In genomic region chr12:6363010-6363329, GRCh38 we compare ENCODE assay signal across 9 cellular contexts. TPM values are rescaled to one million over a fixed set of nuclear protein-coding genes. Genes with fewer than 3 reads are reported as not detected.
DNase-seq lines count a peak whose midpoint lies in the region; ATAC-seq and TF ChIP-seq lines count a peak whose summit lies in the region.
"Had no signal": no experiment of that assay in that cellular context is flagged by ENCODE, and none has a peak within 500 bp of the region (broad histone marks: within the 10 kb centered on the region; RNA-seq: fewer than 3 reads in every experiment).

No MANE protein-coding gene starts in this region.

- intact Hi-C loops in A673 (cut with micrococcal nuclease; ENCODE audit: unreplicated experiment) (no loop called here), colonic mucosa (cut with DNase I) (no loop called here)

- H2BK12ac ChIP-seq in neuronal stem cell (ENCODE audit: low read length) = no peak overlapping the region

- no peaks in the 10 kb centered on the region for H3K79me1 ChIP-seq in neuronal stem cell (ENCODE audit: low read depth, low read length)

- no peak overlapping the region for H4K91ac ChIP-seq in neuronal stem cell (ENCODE audit: low read depth, low read length, poor library complexity)

- no peak overlapping the region for H3K4me2 ChIP-seq in neuronal stem cell (ENCODE audit: insufficient read depth, low read length, poor library complexity, severe bottlenecking)

- no peak overlapping the region for H3K14ac ChIP-seq in neuronal stem cell (ENCODE audit: low read length)

- POLR2A ChIA-PET in A673 (lab: Charles Lee; ENCODE audit: low non-redundant PET) = no interaction called here

- H2BK15ac ChIP-seq in neuronal stem cell (ENCODE audit: low read length) = no peak overlapping the region

- no peak for ATAC-seq in HG02588 (IDR thresholded peaks at IDR 0.05; ENCODE audit: unreplicated experiment)

- H2BK120ac ChIP-seq in neuronal stem cell (ENCODE audit: low read depth, low read length) = no peak overlapping the region

- H3K27ac ChIP-seq in A673 (ENCODE audit: low read depth, low read length, poor library complexity, severe bottlenecking) = no peak overlapping the region
- H3K27ac ChIP-seq in colonic mucosa = peak overlapping the region; percentile 93
- H3K27ac ChIP-seq in neuronal stem cell (replicated peaks; ENCODE audit: low read length) = no peak overlapping the region

- no peak overlapping the region for H2AK5ac ChIP-seq in neuronal stem cell (ENCODE audit: low read depth, low read length)

- no peak for TF ChIP-seq CTCF in A673 (conservative IDR thresholded peaks at IDR 0.05; ENCODE audit: low read depth, low read length)
- no peak for TF ChIP-seq CTCF in colonic mucosa (IDR thresholded peaks at IDR 0.05)

- H3K9me3 ChIP-seq in A673 (ENCODE audit: low read depth, low read length, poor library complexity, severe bottlenecking) = no peaks in the 10 kb centered on the region
- H3K9me3 ChIP-seq in colonic mucosa = no peaks in the 10 kb centered on the region
- no peaks in the 10 kb centered on the region for H3K9me3 ChIP-seq in neuronal stem cell (replicated peaks in 1 of 2; ENCODE audit: control insufficient read depth in 2 of 2, insufficient read depth in 1 of 2, low read depth in 1 of 2, low read length in 2 of 2)

- CTCF ChIA-PET in A673 (lab: Charles Lee) = interaction anchor here (0.7 kb wide), 1 partner anchor 17 kb away, joined by 4 read pairs; no protein-coding TSS in a partner anchor

- no peak for DNase-seq in A673 (ENCODE audit: low spot score)
- peak; percentile 44 for DNase-seq in H7
- DNase-seq in colonic mucosa = no peak
- no peak for DNase-seq in neuronal stem cell (ENCODE audit: low spot score)
- DNase-seq in GF-D8 (lab: John Stamatoyannopoulos, UW) = no peak
- DNase-seq in NCI-H774 (lab: John Stamatoyannopoulos, UW) = no peak
- no peak for DNase-seq in AG20443 (ENCODE audit: low spot score)
- DNase-seq: NCI-H187 treated with DMSO at 0.1 percent for 48 hours had no signal

- H3K9ac ChIP-seq in colonic mucosa (ENCODE audit: low read depth in 2 of 2, low read length in 2 of 2) (peak overlapping the region in 1 of 2 donors; percentile 94), neuronal stem cell (ENCODE audit: low read depth, low read length, poor library complexity) (no peak overlapping the region)

- H3K18ac ChIP-seq in neuronal stem cell (ENCODE audit: low read length) = no peak overlapping the region

- no peak overlapping the region for H3K4ac ChIP-seq in neuronal stem cell (ENCODE audit: low read length)

- WGBS in neuronal stem cell (ENCODE audit: extremely low coverage in 2 of 2, insufficient read length in 2 of 2, insufficient replicate concordance in 1 of 2), 2 donors = no CpG with 5 or more reads among the region's 4 CpGs

- no peak overlapping the region for H3K23ac ChIP-seq in neuronal stem cell (ENCODE audit: low read depth, low read length, poor library complexity)

- H3K27me3 ChIP-seq in A673 (replicated peaks; ENCODE audit: insufficient read depth, low read depth, low read length, poor library complexity) (no peaks in the 10 kb centered on the region), H7 (ENCODE audit: control insufficient read depth, insufficient read depth, low read length) (no peaks in the 10 kb centered on the region), colonic mucosa (no peaks in the 10 kb centered on the region), neuronal stem cell (ENCODE audit: control insufficient read depth in 3 of 3, insufficient read depth in 3 of 3, low read depth in 1 of 3, low read length in 3 of 3) (no peaks in the 10 kb centered on the region)

- H2BK5ac ChIP-seq in neuronal stem cell (ENCODE audit: low read length) = no peak overlapping the region

- no TSS peak for BruUV-seq in A673 (replicated peaks; lab: Mats Ljungman, UMichigan)

- H4K8ac ChIP-seq in neuronal stem cell (ENCODE audit: low read depth, low read length) = no peak overlapping the region

- H3K4me1 ChIP-seq in A673 (ENCODE audit: insufficient read depth, low read length, poor library complexity, severe bottlenecking) = peaks cover 15% of the 10 kb centered on the region
- peaks cover 9% of the 10 kb centered on the region for H3K4me1 ChIP-seq in colonic mucosa
- peaks cover 0 to 3% of the 10 kb centered on the region in 2 donors for H3K4me1 ChIP-seq in neuronal stem cell (ENCODE audit: control insufficient read depth in 2 of 2, insufficient read depth in 1 of 2, low read depth in 1 of 2, low read length in 2 of 2)

- H3K36me3 ChIP-seq in A673 (ENCODE audit: insufficient read depth, low read length, poor library complexity, severe bottlenecking) (no peaks in the 10 kb centered on the region), H7 (replicated peaks; ENCODE audit: control insufficient read depth, insufficient read depth, low read length) (peaks cover 10% of the 10 kb centered on the region), colonic mucosa (no peaks in the 10 kb centered on the region), neuronal stem cell (replicated peaks in 1 of 2; ENCODE audit: control insufficient read depth in 2 of 2, insufficient read depth in 2 of 2, low read length in 2 of 2) (no peaks in the 10 kb centered on the region)

- H2AFZ ChIP-seq in neuronal stem cell (ENCODE audit: low read length) = peak overlapping the region; percentile 72

- H3K4me3 ChIP-seq in A673 (ENCODE audit: low read depth, low read length, poor library complexity, severe bottlenecking) (peak overlapping the region; percentile 42), H7 (ENCODE audit: insufficient read depth, low read depth, low read length) (no peak overlapping the region), colonic mucosa (peak overlapping the region; percentile 48), neuronal stem cell (ENCODE audit: low read length in 2 of 2) (no peak overlapping the region)

RNA-seq across cellular contexts. Expression of gene SCNN1A, which starts 12.4 kb away (rescaled TPM):
- total RNA-seq in A673 (2021) = not detected in 2 replicates
- 28.5 and 41.7 TPM in 2 replicates for total RNA-seq in H7 (2014; rRNA removed; shearing (Covaris generic))
- 100 to 1,000 TPM; 158 to 188 TPM for total RNA-seq in colonic mucosa
- polyA plus RNA-seq in neuronal stem cell (2013, experiment 1 of 2) = 0.40 TPM
- 0.68 TPM for polyA plus RNA-seq in neuronal stem cell (2013, experiment 2 of 2)

RNA-seq across cellular contexts. Expression of gene LTBR, which starts 21.0 kb away (rescaled TPM):
- total RNA-seq in A673 (2021) = 25.7 and 27.5 TPM in 2 replicates
- total RNA-seq in H7 (2014; rRNA removed; shearing (Covaris generic)) = 2.5 and 3.6 TPM in 2 replicates
- total RNA-seq in colonic mucosa = 100 to 1,000 TPM in 1 of 2 donors, 10 to 100 TPM in 1; 84.8 to 129 TPM
- 2.3 TPM for polyA plus RNA-seq in neuronal stem cell (2013, experiment 1 of 2)
- polyA plus RNA-seq in neuronal stem cell (2013, experiment 2 of 2) = 2.3 TPM

RNA-seq across cellular contexts. Expression of gene TNFRSF1A, which starts 21.1 kb away (rescaled TPM):
- total RNA-seq in A673 (2021) = 82.6 and 91.5 TPM in 2 replicates
- 83.5 and 84.6 TPM in 2 replicates for total RNA-seq in H7 (2014; rRNA removed; shearing (Covaris generic))
- total RNA-seq in colonic mucosa = 100 to 1,000 TPM; 116 to 164 TPM
- 35.2 TPM for polyA plus RNA-seq in neuronal stem cell (2013, experiment 1 of 2)
- 34.5 TPM for polyA plus RNA-seq in neuronal stem cell (2013, experiment 2 of 2)

RNA-seq across cellular contexts. Expression of gene PLEKHG6, which starts 52.5 kb away (rescaled TPM):
- total RNA-seq in A673 (2021) = 1.0 TPM in 1 of 2 replicates, not detected in the other
- total RNA-seq in H7 (2014; rRNA removed; shearing (Covaris generic)) = 36.5 and 43.6 TPM in 2 replicates
- total RNA-seq in colonic mucosa = 100 to 1,000 TPM; 107 to 123 TPM
- polyA plus RNA-seq in neuronal stem cell (2013, experiment 1 of 2) = 1.2 TPM
- polyA plus RNA-seq in neuronal stem cell (2013, experiment 2 of 2) = 1.3 TPM

Comparison
In these comparisons a context has a peak if more than half of its experiments do, and no peak if none do; other contexts are left out.
1. H3K4me3 ChIP-seq: peak in A673 (single experiment) and colonic mucosa (single experiment); none in H7 (single experiment) and neuronal stem cell (0 of 2).
2. RNA of gene SCNN1A, which starts 12.4 kb away (total RNA-seq): 158 to 188 TPM in colonic mucosa and 28.5 to 41.7 TPM in H7; not detected in A673; every median in the first group is over 10 times any median in the second.